ENCODE assay signal across 5 cellular contexts in the genomic region with DNA sequence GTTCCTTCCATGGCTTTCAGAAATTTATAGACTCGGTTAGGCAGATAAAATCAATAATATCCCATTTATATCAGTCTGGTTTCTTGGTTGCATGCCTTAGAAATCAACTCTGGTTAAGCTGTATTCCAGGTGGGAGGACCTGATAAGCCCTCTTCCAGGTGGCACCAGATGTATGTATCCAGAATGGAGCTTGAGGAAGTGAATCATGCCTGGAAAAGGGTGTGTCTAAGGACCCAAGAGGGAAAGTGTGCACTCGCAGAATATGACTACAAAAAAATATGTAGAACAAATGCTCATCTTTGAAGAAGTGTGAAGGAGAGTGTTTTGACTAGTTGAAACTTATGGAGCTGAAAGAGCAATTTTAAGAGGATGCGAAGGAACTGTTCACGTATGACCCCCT.
DNase-seq lines count a peak whose midpoint lies in the region; ATAC-seq, FAIRE-seq and TF ChIP-seq lines count a peak whose summit lies in the region.
"Not testable (repeated sequence)": the region's sequence is repeated elsewhere in the genome, so short reads cannot be mapped to it uniquely, and the experiment has no call there.

No MANE protein-coding gene starts in this region.

- intact Hi-C loops in HCT116 (cut with micrococcal nuclease); left lung (cut with DNase I): not testable (repeated sequence)

- H3K27me3 ChIP-seq in HCT116 (ENCODE audit: insufficient read depth, low read length); RWPE2 (ENCODE audit: insufficient read depth, poor library complexity, severe bottlenecking); bronchial epithelial cell (ENCODE audit: control insufficient read depth, insufficient read depth, low read length); foreskin keratinocyte; left lung: not testable (repeated sequence)

- H3K4me3 ChIP-seq in HCT116 (replicated peaks in 1 of 2; ENCODE audit: low read depth in 1 of 2, low read length in 2 of 2); RWPE2 (ENCODE audit: severe bottlenecking); bronchial epithelial cell (ENCODE audit: low read depth, low read length); left lung: not testable (repeated sequence)

- TF ChIP-seq POLR2A in HCT116 (IDR thresholded peaks at IDR 0.05; ENCODE audit: borderline replicate concordance, extremely low read depth, insufficient read depth, insufficient read length): not testable (repeated sequence)

- not testable (repeated sequence) for H3K4me2 ChIP-seq in HCT116 (ENCODE audit: low read length)

- H3K9me2 ChIP-seq in HCT116 (ENCODE audit: insufficient read depth): not testable (repeated sequence)

- RAD21 ChIA-PET in HCT116 (lab: Charles Lee; ENCODE audit: low non-redundant PET in 1 of 2, low total read pairs in 2 of 2, uncharacterized antibody in 2 of 2, unreplicated experiment in 2 of 2): not testable (repeated sequence)

- not testable (repeated sequence) for DNase-seq in HCT116 (ENCODE audit: low read depth, low spot score); RWPE2 (ENCODE audit: low spot score); bronchial epithelial cell (ENCODE audit: low read depth); foreskin keratinocyte; left lung

- CTCF ChIA-PET in HCT116 (lab: Charles Lee): not testable (repeated sequence)

- H3K9ac ChIP-seq in HCT116 (ENCODE audit: low read length): not testable (repeated sequence)

- ATAC-seq in HCT116 (peak; percentile 38; the same call in 1 of the 2 replicates), RWPE2 (ENCODE audit: low read depth) (peak; percentile 78; the same call in 2 of the 3 replicates), foreskin keratinocyte (peak; percentile 80), left lung (peak; percentile 12)

- not testable (repeated sequence) for H3K4me1 ChIP-seq in HCT116 (ENCODE audit: control insufficient read depth in 1 of 2, insufficient read depth in 2 of 2, low read length in 2 of 2); RWPE2 (ENCODE audit: insufficient read depth, poor library complexity, severe bottlenecking); foreskin keratinocyte; left lung

- H3K27ac ChIP-seq in HCT116 (ENCODE audit: low read depth, low read length); RWPE2 (ENCODE audit: poor library complexity, severe bottlenecking); foreskin keratinocyte; left lung: not testable (repeated sequence)

- FAIRE-seq in bronchial epithelial cell (lab: Jason Lieb, UNC): peak; percentile 91

- POLR2A ChIA-PET in HCT116 (lab: Charles Lee): not testable (repeated sequence)

- TF ChIP-seq CTCF in HCT116 (IDR thresholded peaks at IDR 0.05 in 2 of 3, conservative IDR thresholded peaks at IDR 0.05 in 1 of 3; ENCODE audit: borderline replicate concordance in 1 of 3, insufficient read depth in 1 of 3, low read depth in 2 of 3, low read length in 2 of 3); RWPE2 (IDR thresholded peaks at IDR 0.05; ENCODE audit: poor library complexity, severe bottlenecking); bronchial epithelial cell (IDR thresholded peaks at IDR 0.05; ENCODE audit: insufficient read depth, low read length, severe bottlenecking); foreskin keratinocyte (conservative IDR thresholded peaks at IDR 0.05); left lung (IDR thresholded peaks at IDR 0.05): not testable (repeated sequence)

- not testable (repeated sequence) for H3K36me3 ChIP-seq in HCT116 (ENCODE audit: control insufficient read depth in 1 of 2, insufficient read depth in 2 of 2, low read length in 2 of 2); RWPE2 (ENCODE audit: low read depth); bronchial epithelial cell (ENCODE audit: control insufficient read depth, insufficient read depth, low read length); left lung

- TF ChIP-seq RAD21 in HCT116 (IDR thresholded peaks at IDR 0.05; ENCODE audit: low read depth): not testable (repeated sequence)

- not testable (repeated sequence) for H2AFZ ChIP-seq in HCT116 (ENCODE audit: low read depth, low read length, poor library complexity, severe bottlenecking)

- not testable (repeated sequence) for H3K79me2 ChIP-seq in HCT116 (ENCODE audit: insufficient read depth, low read length)

- not testable (repeated sequence) for H4K20me1 ChIP-seq in HCT116 (ENCODE audit: insufficient read depth)

- H3K9me3 ChIP-seq in HCT116 (ENCODE audit: control insufficient read depth in 1 of 2, insufficient read depth in 1 of 2, low read depth in 1 of 2, low read length in 2 of 2); RWPE2 (ENCODE audit: severe bottlenecking); left lung: not testable (repeated sequence)

- BruUV-seq in HCT116 (replicated peaks; lab: Mats Ljungman, UMichigan): not testable (repeated sequence)

Comparison
In these comparisons a context has a peak if more than half of its experiments do, and no peak if none do; other contexts are left out.
1. ATAC-seq: peak in every context shown above with its lines; median percentile 80 in foreskin keratinocyte; 78 in RWPE2; 38 in HCT116; 12 in left lung.